In genomic region chr1:26138974-26139558, GRCh38 we compare ENCODE assay signal across 26 cellular contexts. TPM values are rescaled to one million over a fixed set of nuclear protein-coding genes. Genes with fewer than 3 reads are reported as not detected.
DNase-seq lines count a peak whose midpoint lies in the region; ATAC-seq and TF ChIP-seq lines count a peak whose summit lies in the region.
"Had no signal": no experiment of that assay in that cellular context is flagged by ENCODE, and none has a peak within 500 bp of the region (broad histone marks: within the 10 kb centered on the region; RNA-seq: fewer than 3 reads in every experiment).

No MANE protein-coding gene starts in this region.

- ATAC-seq in left lung = peak; percentile 74
- no peak for ATAC-seq in HG02610 (IDR thresholded peaks at IDR 0.05; ENCODE audit: unreplicated experiment)
- ATAC-seq: left cardiac atrium; Panc1; stimulated activated naive CD8-positive, alpha-beta T cell treated with anti-CD3 and anti-CD28 coated beads, Interleukin-15, amount 100 ng/mL, for 72 hours had no signal

- no peaks in the 10 kb centered on the region for H3K9me3 ChIP-seq in left lung
- H3K9me3 ChIP-seq: ascending aorta, esophagus muscularis mucosa, neutrophil had no signal

- no peak overlapping the region for H3K27ac ChIP-seq in left lung
- H3K27ac ChIP-seq: 22Rv1, ascending aorta, esophagus muscularis mucosa, neutrophil had no signal

- no peak overlapping the region for H3K4me3 ChIP-seq in left lung
- H3K4me3 ChIP-seq: ascending aorta, esophagus muscularis mucosa had no signal

- TF ChIP-seq CTCF in left lung (IDR thresholded peaks at IDR 0.05) = no peak

- H3K36me3 ChIP-seq in left lung = no peaks in the 10 kb centered on the region
- H3K36me3 ChIP-seq: ascending aorta, esophagus muscularis mucosa, neutrophil had no signal

- no peaks in the 10 kb centered on the region for H3K27me3 ChIP-seq in left lung
- H3K27me3 ChIP-seq: ascending aorta, esophagus muscularis mucosa, neutrophil had no signal

- H3K4me1 ChIP-seq in left lung = peaks cover 0 to 10% of the 10 kb centered on the region in 2 donors
- H3K4me1 ChIP-seq: ascending aorta, esophagus muscularis mucosa had no signal

- DNase-seq in DMS153 (lab: John Stamatoyannopoulos, UW) (peak; percentile 18), DMS153 treated with DMSO at 0.1 percent for 48 hours (lab: John Stamatoyannopoulos, UW; ENCODE audit: unreplicated experiment) (no peak), DMS53 treated with DMSO at 0.1 percent for 48 hours (lab: John Stamatoyannopoulos, UW; ENCODE audit: unreplicated experiment) (peak; percentile 14), NCI-H510A (lab: John Stamatoyannopoulos, UW) (peak; percentile 13), left lung (no peak), T-helper 9 cell (no peak), superior temporal gyrus (ENCODE audit: extremely low spot score) (no peak)
- DNase-seq: activated effector memory CD4-positive, alpha-beta T cell treated with anti-CD3 and anti-CD28 coated beads, Interleukin-2, amount 50 U/mL, for 16 hours; effector CD8-positive, alpha-beta T cell; Karpas-422; left cardiac atrium; NCI-H2171 treated with DMSO at 0.1 percent for 48 hours; small intestine; stimulated activated CD4-positive, alpha-beta T cell treated with anti-CD3 and anti-CD28 coated beads, Interleukin-2, amount 100 ng/mL, for 48 hours; stimulated activated naive CD8-positive, alpha-beta T cell treated with anti-CD3 and anti-CD28 coated beads, Interleukin-15, amount 100 ng/mL, for 72 hours had no signal

- intact Hi-C loops in left lung (cut with DNase I) = no loop called here

RNA-seq across cellular contexts. Expression of gene FAM110D, which starts 19.8 kb away (rescaled TPM):
- total RNA-seq in left lung = 1 to 10 TPM; 2.3 to 5.1 TPM
- total RNA-seq: B cell, mononuclear cell had no signal

RNA-seq across cellular contexts. Expression of gene PDIK1L, which starts 27.4 kb away (rescaled TPM):
- total RNA-seq in left lung = 10 to 100 TPM in 1 of 2 donors, 1 to 10 TPM in 1; 7.0 to 12.7 TPM

RNA-seq across cellular contexts. Expression of gene C1orf232, which starts 29.7 kb away (rescaled TPM):
- total RNA-seq in left lung = not detected
- total RNA-seq: ascending aorta, B cell, cerebellum, esophagus muscularis mucosa, left cardiac atrium, mononuclear cell, pulmonary artery endothelial cell, ureter had no signal

RNA-seq across cellular contexts. Expression of gene ZNF593, which starts 30.6 kb away (rescaled TPM):
- total RNA-seq in left lung = 10 to 100 TPM; 23.2 to 32.2 TPM

RNA-seq across cellular contexts. Expression of gene ZNF593OS, which starts 32.6 kb away (rescaled TPM):
- not detected for total RNA-seq in left lung
- total RNA-seq: ascending aorta, B cell, esophagus muscularis mucosa, left cardiac atrium, mononuclear cell, pulmonary artery endothelial cell, ureter had no signal

Comparison
In these comparisons a context has a peak if more than half of its experiments do, and no peak if none do; other contexts are left out.
1. DNase-seq: peak in DMS153 (single experiment), DMS53 treated with DMSO at 0.1 percent for 48 hours (single experiment) and NCI-H510A (single experiment); none in DMS153 treated with DMSO at 0.1 percent for 48 hours (single experiment), left lung (0 of 2), T-helper 9 cell (single experiment) and superior temporal gyrus (single experiment).